31 cellular contexts compared by ENCODE assay signal in genomic region chr6:159915397-159915796, GRCh38. TPM values are rescaled to one million over a fixed set of nuclear protein-coding genes. Genes with fewer than 3 reads are reported as not detected.
"Had no signal": no experiment of that assay in that cellular context is flagged by ENCODE, and none has a peak within 500 bp of the region (broad histone marks: within the 10 kb centered on the region; RNA-seq: fewer than 3 reads in every experiment).

No MANE protein-coding gene starts in this region.

- H3K4me1 ChIP-seq: parathyroid adenoma, right atrium auricular region, upper lobe of right lung had no signal

- H3K27ac ChIP-seq: brain microvascular endothelial cell, parathyroid adenoma, right atrium auricular region, suprapubic skin, tibial artery, upper lobe of right lung, WERI-Rb-1 had no signal

- H3K27me3 ChIP-seq: brain microvascular endothelial cell, right atrium auricular region, tibial artery, upper lobe of right lung had no signal

- DNase-seq: activated CD4-positive, alpha-beta memory T cell treated with anti-CD3 and anti-CD28 coated beads for 36 hours; activated CD4-positive, alpha-beta T cell treated with anti-CD3 and anti-CD28 coated beads, Interleukin-2, amount 10 ng/mL, durations not matched to agents 24 days and 14 days; activated gamma-delta T cell treated with Interleukin-2 at 50 U/mL for 16 hours; activated naive CD4-positive, alpha-beta T cell treated with anti-CD3 and anti-CD28 coated beads, Interleukin-2, amount 50 U/mL, for 16 hours; activated T-cell treated with anti-CD3 and anti-CD28 coated beads, Interleukin-2, amount 50 U/mL, for 4 hours; amniotic stem cell; brain microvascular endothelial cell; central memory CD4-positive, alpha-beta T cell; esophagus squamous epithelium; midbrain; naive thymus-derived CD8-positive, alpha-beta T cell; occipital lobe; stimulated activated CD4-positive, alpha-beta T cell treated with anti-CD3 and anti-CD28 coated beads, Interleukin-1b, Interleukin-23, amount 100 ng/mL, for 48 hours; stimulated activated CD4-positive, alpha-beta T cell treated with anti-CD3 and anti-CD28 coated beads, Interleukin-4, amount 100 ng/mL, for 4 hours; stimulated activated CD8-positive, alpha-beta memory T cell treated with anti-CD3 and anti-CD28 coated beads, Interleukin-4, amount 100 ng/mL, for 48 hours; T-helper 9 cell; tibial artery; upper lobe of right lung; WERI-Rb-1 had no signal

- H3K36me3 ChIP-seq: brain microvascular endothelial cell, esophagus squamous epithelium, right atrium auricular region, suprapubic skin, tibial artery, upper lobe of right lung, WERI-Rb-1 had no signal

- H3K9me3 ChIP-seq: esophagus squamous epithelium, right atrium auricular region, suprapubic skin, tibial artery, upper lobe of right lung had no signal

- ATAC-seq: activated CD4-positive, CD25-positive, alpha-beta regulatory T cell treated with anti-CD3 and anti-CD28 coated beads, Interleukin-2, amount 50 U/mL, for 24 hours; activated T-cell treated with anti-CD3 and anti-CD28 coated beads, Interleukin-2, amount 50 U/mL, for 4 hours; activated T-helper 17 cell treated with anti-CD3 and anti-CD28 coated beads, Interleukin-2, amount 50 U/mL, for 72 hours; naive thymus-derived CD8-positive, alpha-beta T cell; stimulated activated memory B cell treated with anti-CD40 and anti-IgM and Interleukin-4, amounts not matched to agents 10 μg/mL and 1 μg/mL and 100 μg/mL, for 72 hours; upper lobe of right lung had no signal

- H3K4me3 ChIP-seq: esophagus squamous epithelium, right atrium auricular region, smooth muscle cell, suprapubic skin, tibial artery, upper lobe of right lung had no signal

RNA-seq across cellular contexts. Expression of gene MAS1, which starts 24.6 kb away (rescaled TPM):
- total RNA-seq: activated CD4-positive, alpha-beta memory T cell treated with anti-CD3 and anti-CD28 coated beads for 36 hours; activated CD4-positive, alpha-beta T cell treated with anti-CD3 and anti-CD28 coated beads, Interleukin-2, amount 10 ng/mL, durations not matched to agents 24 days and 14 days; activated CD8-positive, alpha-beta memory T cell treated with anti-CD3 and anti-CD28 coated beads for 36 hours; activated T-cell treated with anti-CD3 and anti-CD28 coated beads, Interleukin-2, amount 50 U/mL, for 4 hours; activated T-helper 17 cell treated with anti-CD3 and anti-CD28 coated beads, Interleukin-2, amount 50 U/mL, for 72 hours; astrocyte; endothelial cell of umbilical vein; esophagus squamous epithelium; naive thymus-derived CD8-positive, alpha-beta T cell; neural crest cell; occipital lobe; pulmonary artery endothelial cell; right atrium auricular region; smooth muscle cell; suprapubic skin; upper lobe of right lung had no signal
